ENCODE assay signal across 1 cellular context in genomic region chr15:48888836-48889235, GRCh38.
TF ChIP-seq lines count a peak whose summit lies in the region.

No MANE protein-coding gene starts in this region.

TF ChIP-seq in GM23338, 12 proteins besides CTCF, POLR2A, EP300 and RAD21 (continued from another document):
- TF ChIP-seq REST (IDR thresholded peaks at IDR 0.05; ENCODE audit: unreplicated experiment) = no peak
- no peak for TF ChIP-seq ZNF114 (CRISPR knock-in tag; IDR thresholded peaks at IDR 0.05)
- no peak for TF ChIP-seq EZH2phosphoT487 (IDR thresholded peaks at IDR 0.05; ENCODE audit: unreplicated experiment)
- no peak for TF ChIP-seq ZNF462 (CRISPR knock-in tag; IDR thresholded peaks at IDR 0.05)
- TF ChIP-seq STAT1 (IDR thresholded peaks at IDR 0.05; ENCODE audit: unreplicated experiment) = no peak
